1 cellular context compared by ENCODE assay signal in the genomic region with DNA sequence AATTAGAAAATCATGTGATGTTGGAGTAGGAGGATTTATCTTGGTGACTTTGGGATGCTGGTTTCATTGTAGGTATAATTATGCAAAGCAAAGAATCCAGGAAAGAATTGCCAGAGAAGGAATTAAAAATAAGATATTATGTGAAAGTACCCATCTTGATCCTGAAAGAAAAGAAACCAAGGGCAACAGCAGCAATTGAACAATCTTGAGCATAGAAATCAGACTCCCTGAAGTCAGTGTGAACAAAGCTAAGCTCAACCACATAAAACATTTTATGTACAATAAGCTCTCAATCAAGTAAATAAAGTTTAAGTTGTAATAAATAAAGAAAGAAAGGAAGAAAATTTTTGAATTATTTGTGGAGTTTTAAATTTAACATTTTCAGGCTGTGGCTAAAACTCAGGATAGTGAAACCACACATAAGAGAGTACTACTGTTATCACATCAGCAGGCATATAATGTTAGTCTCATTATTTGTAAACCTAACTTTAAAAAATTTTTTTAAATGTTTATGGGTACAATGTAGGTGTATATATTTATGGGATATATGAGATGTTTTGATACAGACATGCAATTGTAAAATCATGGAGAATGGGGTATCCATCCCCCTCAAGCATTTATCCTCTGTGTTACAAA.
TF ChIP-seq lines count a peak whose summit lies in the region.

No MANE protein-coding gene starts in this region.

TF ChIP-seq in HepG2, 621 proteins besides CTCF, POLR2A, EP300 and RAD21:
- no peak for TF ChIP-seq BHLHE40 (IDR thresholded peaks at IDR 0.05; ENCODE audit: low read length)
- no peak for TF ChIP-seq ETV5 (CRISPR knock-in tag; IDR thresholded peaks at IDR 0.05; ENCODE audit: borderline replicate concordance)
- TF ChIP-seq RBM22 (optimal IDR thresholded peaks at IDR 0.05; ENCODE audit: low read length) = no peak
- no peak for TF ChIP-seq ZNF264 (CRISPR knock-in tag; IDR thresholded peaks at IDR 0.05)
- no peak for TF ChIP-seq PAF1 (CRISPR knock-in tag; IDR thresholded peaks at IDR 0.05)
- TF ChIP-seq ZNF530 (CRISPR knock-in tag; IDR thresholded peaks at IDR 0.05; ENCODE audit: low read depth) = no peak
- no peak for TF ChIP-seq CREM (IDR thresholded peaks at IDR 0.05)
- no peak for TF ChIP-seq CREM (CRISPR knock-in tag; IDR thresholded peaks at IDR 0.05)
- no peak for TF ChIP-seq GZF1 (CRISPR knock-in tag; IDR thresholded peaks at IDR 0.05)
- no peak for TF ChIP-seq SKIL (CRISPR knock-in tag; IDR thresholded peaks at IDR 0.05; ENCODE audit: borderline replicate concordance)
- no peak for TF ChIP-seq ZFP1 (CRISPR knock-in tag; IDR thresholded peaks at IDR 0.05)
- TF ChIP-seq ZNF615 (CRISPR knock-in tag; IDR thresholded peaks at IDR 0.05; ENCODE audit: borderline replicate concordance) = no peak
